8 cellular contexts compared by ENCODE assay signal in genomic region chr13:49792550-49793324, GRCh38. TPM values are rescaled to one million over a fixed set of nuclear protein-coding genes. Genes with fewer than 3 reads are reported as not detected.
A peak's percentile ranks its signal among the peaks of the same experiment; 100 is the strongest.
DNase-seq lines count a peak whose midpoint lies in the region; FAIRE-seq and TF ChIP-seq lines count a peak whose summit lies in the region.

A gene with protein sequence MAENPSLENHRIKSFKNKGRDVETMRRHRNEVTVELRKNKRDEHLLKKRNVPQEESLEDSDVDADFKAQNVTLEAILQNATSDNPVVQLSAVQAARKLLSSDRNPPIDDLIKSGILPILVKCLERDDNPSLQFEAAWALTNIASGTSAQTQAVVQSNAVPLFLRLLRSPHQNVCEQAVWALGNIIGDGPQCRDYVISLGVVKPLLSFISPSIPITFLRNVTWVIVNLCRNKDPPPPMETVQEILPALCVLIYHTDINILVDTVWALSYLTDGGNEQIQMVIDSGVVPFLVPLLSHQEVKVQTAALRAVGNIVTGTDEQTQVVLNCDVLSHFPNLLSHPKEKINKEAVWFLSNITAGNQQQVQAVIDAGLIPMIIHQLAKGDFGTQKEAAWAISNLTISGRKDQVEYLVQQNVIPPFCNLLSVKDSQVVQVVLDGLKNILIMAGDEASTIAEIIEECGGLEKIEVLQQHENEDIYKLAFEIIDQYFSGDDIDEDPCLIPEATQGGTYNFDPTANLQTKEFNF (minus strand): TSS chr13:49792682. CDS start chr13:49792506, 176 bp downstream.

- no peak within 1 kb of the TSS for H2BK20ac ChIP-seq in H9 (ENCODE audit: low read depth, low read length, poor library complexity, severe bottlenecking)

- H3K36me3 Mint-ChIP-seq in H9 (ENCODE audit: insufficient read depth in 1 of 3, low read depth in 3 of 3) (peaks cover 0 to 5% (median 5%) of the 10 kb centered on the region in 3 experiments; a peak in 4 of 7 replicates), nephron (ENCODE audit: low read depth) (peaks cover 11% of the 10 kb centered on the region)
- peaks cover 17% of the 10 kb centered on the region for H3K36me3 Mint-ChIP-seq in stimulated activated naive CD8-positive, alpha-beta T cell treated with anti-CD3 and anti-CD28 coated beads, Interleukin-15, Interleukin-2, amounts not matched to agents 100 ng/mL and 50 ng/mL, for 24 hours (ENCODE audit: low read depth)

- no peak within 1 kb of the TSS for H4K8ac ChIP-seq in H9 (replicated peaks; ENCODE audit: insufficient read length, low read depth, low read length)

- H3K18ac ChIP-seq in H9 (ENCODE audit: insufficient read length, low read depth, low read length): peak within 1 kb of the TSS; percentile 64

- no peak within 1 kb of the TSS for H2BK120ac ChIP-seq in H9 (ENCODE audit: low read depth, low read length, poor library complexity, severe bottlenecking)

- no peaks in the 10 kb centered on the region for H3K4me1 ChIP-seq in H9 (ENCODE audit: insufficient read depth, low read length)

- H3K4ac ChIP-seq in H9 (ENCODE audit: low read depth, low read length): no peak within 1 kb of the TSS

- H4K20me1 ChIP-seq in H9 (ENCODE audit: control insufficient read depth, insufficient read depth, insufficient read length): no peaks in the 10 kb centered on the region

- no peak within 1 kb of the TSS for H3T11ph ChIP-seq in H9 (ENCODE audit: low read length)

- no peaks in the 10 kb centered on the region for H3K79me1 ChIP-seq in H9 (ENCODE audit: insufficient read depth, low read depth, low read length, poor library complexity, severe bottlenecking)

- H3K4me1 Mint-ChIP-seq in H9: peaks cover 27 to 31% of the 10 kb centered on the region in 2 experiments
- peaks cover 25% of the 10 kb centered on the region for H3K4me1 Mint-ChIP-seq in nephron
- peaks cover 37% of the 10 kb centered on the region for H3K4me1 Mint-ChIP-seq in stimulated activated naive CD8-positive, alpha-beta T cell treated with anti-CD3 and anti-CD28 coated beads, Interleukin-15, Interleukin-2, amounts not matched to agents 100 ng/mL and 50 ng/mL, for 24 hours (ENCODE audit: low read depth)

- H3K4me2 ChIP-seq in H9 (ENCODE audit: insufficient read depth, insufficient read length, low read length): peak within 1 kb of the TSS; percentile 95

- H3K23me2 ChIP-seq in H9 (ENCODE audit: insufficient read length, low read depth, low read length, poor library complexity, severe bottlenecking): peaks cover 11% of the 10 kb centered on the region

- peak within 1 kb of the TSS; percentile 67 for H2AFZ ChIP-seq in H9 (ENCODE audit: low read length)

- H3K9me3 ChIP-seq in H9 (ENCODE audit: control insufficient read depth, low read depth, low read length): no peaks in the 10 kb centered on the region

- H3K4me3 Mint-ChIP-seq in H9 (peak within 1 kb of the TSS; percentile 94 to 98), nephron (peak within 1 kb of the TSS; percentile 93 to 100 (median 99))
- H3K4me3 Mint-ChIP-seq in stimulated activated naive CD8-positive, alpha-beta T cell treated with anti-CD3 and anti-CD28 coated beads, Interleukin-15, Interleukin-2, amounts not matched to agents 100 ng/mL and 50 ng/mL, for 24 hours: peak within 1 kb of the TSS; percentile 96

- H2BK12ac ChIP-seq in H9 (ENCODE audit: insufficient read length, low read depth, low read length): no peak within 1 kb of the TSS

- peak within 1 kb of the TSS; percentile 88 for H3K4me3 ChIP-seq in fibroblast of pulmonary artery (replicated peaks; ENCODE audit: low read depth, low read length)

- H3K9ac ChIP-seq in H9 (ENCODE audit: extremely low read depth, insufficient read length, low read length): peak within 1 kb of the TSS; percentile 69

- H2BK15ac ChIP-seq in H9 (ENCODE audit: low read depth, low read length): no peak within 1 kb of the TSS

- peak; percentile 96 for DNase-seq in H9
- DNase-seq in M059J (ENCODE audit: low read depth): peak; percentile 93
- peak; percentile 86 to 87 for DNase-seq in SHP77 (lab: John Stamatoyannopoulos, UW)
- DNase-seq in activated effector memory CD4-positive, alpha-beta T cell treated with Interleukin-2 at 50 U/mL for 16 hours: peak; percentile 94
- peak; percentile 97 for DNase-seq in fibroblast of pulmonary artery (ENCODE audit: low read depth)

- no peak within 1 kb of the TSS for H3K56ac ChIP-seq in H9 (ENCODE audit: insufficient read length, low read depth, low read length)

- peak within 1 kb of the TSS; percentile 79 for H3K14ac ChIP-seq in H9 (ENCODE audit: insufficient read depth, low read length)

- H3K23ac ChIP-seq in H9 (ENCODE audit: insufficient read length, low read depth, low read length): no peak within 1 kb of the TSS

- H2AK5ac ChIP-seq in H9 (ENCODE audit: insufficient read length, low read length): no peak within 1 kb of the TSS

- no peak within 1 kb of the TSS for H4K5ac ChIP-seq in H9 (ENCODE audit: insufficient read length, low read depth, low read length)

- no CpG with 5 or more reads among the region's 71 CpGs for WGBS in H9 (ENCODE audit: extremely low coverage, insufficient read length, low lambda C conversion rate)

- TF ChIP-seq CTCF in H9 (conservative IDR thresholded peaks at IDR 0.05): no peak; the same call in 2 of the 3 replicates
- no peak for TF ChIP-seq CTCF in fibroblast of pulmonary artery (IDR thresholded peaks at IDR 0.05; ENCODE audit: low read length, missing control alignments)
- peak in 1 of 3 experiments; percentile 15 for TF ChIP-seq CTCF in nephron (IDR thresholded peaks at IDR 0.05; ENCODE audit: unreplicated experiment in 3 of 3)

- H3K79me2 ChIP-seq in H9 (ENCODE audit: insufficient read depth, low read length): peaks cover 16% of the 10 kb centered on the region; the same call in 1 of the 2 replicates

- H3K9me3 Mint-ChIP-seq in H9 (peaks cover 0 to 2% of the 10 kb centered on the region in 2 experiments; a peak in 3 of 5 replicates), nephron (no peaks in the 10 kb centered on the region)
- H3K9me3 Mint-ChIP-seq in stimulated activated naive CD8-positive, alpha-beta T cell treated with anti-CD3 and anti-CD28 coated beads, Interleukin-15, Interleukin-2, amounts not matched to agents 100 ng/mL and 50 ng/mL, for 24 hours: no peaks in the 10 kb centered on the region

- H4K91ac ChIP-seq in H9 (ENCODE audit: insufficient read length, low read depth, low read length): no peak within 1 kb of the TSS

- peak; percentile 95 for FAIRE-seq in G401.6 (lab: Jason Lieb, UNC)

- H3K27me3 ChIP-seq in H9 (ENCODE audit: insufficient read depth, low read length): no peaks in the 10 kb centered on the region

- no peak within 1 kb of the TSS for H2BK5ac ChIP-seq in H9 (ENCODE audit: insufficient read length, low read length)

- H3K27me3 Mint-ChIP-seq in H9 (ENCODE audit: low read depth) (peaks cover 4% of the 10 kb centered on the region; the same call in 1 of the 2 replicates), nephron (ENCODE audit: low read depth) (no peaks in the 10 kb centered on the region)
- H3K27me3 Mint-ChIP-seq in stimulated activated naive CD8-positive, alpha-beta T cell treated with anti-CD3 and anti-CD28 coated beads, Interleukin-15, Interleukin-2, amounts not matched to agents 100 ng/mL and 50 ng/mL, for 24 hours: no peaks in the 10 kb centered on the region

- no peak within 1 kb of the TSS for H3K27ac ChIP-seq in H9 (ENCODE audit: insufficient read length, low read depth, low read length)

- peak within 1 kb of the TSS; percentile 96 to 99 (median 98) for H3K27ac Mint-ChIP-seq in H9
- H3K27ac Mint-ChIP-seq in nephron: peak within 1 kb of the TSS; percentile 97 to 99 (median 99)
- H3K27ac Mint-ChIP-seq in stimulated activated naive CD8-positive, alpha-beta T cell treated with anti-CD3 and anti-CD28 coated beads, Interleukin-15, Interleukin-2, amounts not matched to agents 100 ng/mL and 50 ng/mL, for 24 hours: peak within 1 kb of the TSS; percentile 95

RNA-seq across cellular contexts. Expression of the gene that starts here (rescaled TPM):
- total RNA-seq in H9 (2021): 48.7 and 49.7 TPM in 2 replicates
- 23.0 and 32.2 TPM in 2 replicates for total RNA-seq in M059J (2014; rRNA removed; shearing (Covaris generic))
